Comparison of ENCODE assay signal across 8 cellular contexts in genomic region chr10:11611248-11612003, GRCh38. TPM values are rescaled to one million over a fixed set of nuclear protein-coding genes. Genes with fewer than 3 reads are reported as not detected.
A peak's percentile ranks its signal among the peaks of the same experiment; 100 is the strongest.
DNase-seq lines count a peak whose midpoint lies in the region; ATAC-seq and TF ChIP-seq lines count a peak whose summit lies in the region.

TSS of gene USP6NL (minus strand) at chr10:11611650. CDS start at chr10:11597634, 14,016 bp downstream.

- peak within 1 kb of the TSS; percentile 80 for H3K4me3 ChIP-seq in BJ (ENCODE audit: low read depth, low read length)
- H3K4me3 ChIP-seq in mesodermal cell (ENCODE audit: extremely low read depth, insufficient read depth, low read length, poor library complexity, severe bottlenecking): peak within 1 kb of the TSS; percentile 61

- no peaks in the 10 kb centered on the region for H3K9me3 ChIP-seq in mesodermal cell (ENCODE audit: control insufficient read depth, low read length)

- POLR2A ChIA-PET in BJ (lab: Charles Lee): no interaction called here

- ATAC-seq in GM19025 (IDR thresholded peaks at IDR 0.05; ENCODE audit: low read depth, unreplicated experiment): peak; percentile 72
- ATAC-seq in HG03378 (IDR thresholded peaks at IDR 0.05; ENCODE audit: unreplicated experiment): peak; percentile 23

- DNase-seq in BJ (ENCODE audit: low read depth) (peak; percentile 15), NCI-H774 (lab: John Stamatoyannopoulos, UW) (peak; percentile 88), endothelial cell (ENCODE audit: low spot score) (peak; percentile 88)
- peak; percentile 80 for DNase-seq in activated CD8-positive, alpha-beta memory T cell treated with anti-CD3 and anti-CD28 coated beads, Interleukin-2, amount 50 U/mL, for 48 hours
- DNase-seq in stimulated activated CD8-positive, alpha-beta memory T cell treated with anti-CD3 and anti-CD28 coated beads, Interleukin-15, amount 100 ng/mL, for 4 hours (ENCODE audit: low read depth in 2 of 2): peak; percentile 29 to 54

- H3K27ac Mint-ChIP-seq in endothelial cell (ENCODE audit: unreplicated experiment): peak within 1 kb of the TSS; percentile 90

- no peak for TF ChIP-seq CTCF in BJ (IDR thresholded peaks at IDR 0.05; ENCODE audit: insufficient read depth, low read depth, low read length)
- TF ChIP-seq CTCF in endothelial cell (IDR thresholded peaks at IDR 0.05; ENCODE audit: unreplicated experiment): no peak

- H3K27me3 Mint-ChIP-seq in endothelial cell (ENCODE audit: unreplicated experiment): peaks cover 7% of the 10 kb centered on the region

- no peaks in the 10 kb centered on the region for H3K9me3 Mint-ChIP-seq in endothelial cell (ENCODE audit: unreplicated experiment)

- CTCF ChIA-PET in BJ (lab: Yijun Ruan, JAX): no interaction called here

- H3K4me1 ChIP-seq in mesodermal cell (ENCODE audit: control insufficient read depth, insufficient read depth, low read length, poor library complexity, severe bottlenecking): peaks cover 3% of the 10 kb centered on the region

- H3K36me3 Mint-ChIP-seq in endothelial cell (ENCODE audit: low read depth, unreplicated experiment): peaks cover 9% of the 10 kb centered on the region

- peak within 1 kb of the TSS; percentile 84 for H3K27ac ChIP-seq in mesodermal cell (ENCODE audit: low read depth, low read length, severe bottlenecking)

- H3K27me3 ChIP-seq in BJ (ENCODE audit: control insufficient read depth, insufficient read depth, low read length): no peaks in the 10 kb centered on the region

- H3K4me1 Mint-ChIP-seq in endothelial cell (ENCODE audit: unreplicated experiment): peaks cover 37% of the 10 kb centered on the region

- WGBS in mesodermal cell (ENCODE audit: insufficient coverage in 2 of 2), 2 experiments: 0% methylated on average over 72 to 87 of the region's 106 CpGs

- peak within 1 kb of the TSS; percentile 98 for H3K4me3 Mint-ChIP-seq in endothelial cell (ENCODE audit: unreplicated experiment)

- H3K36me3 ChIP-seq in BJ (ENCODE audit: control insufficient read depth, insufficient read depth, low read length) (no peaks in the 10 kb centered on the region), mesodermal cell (ENCODE audit: control insufficient read depth, insufficient read depth, low read length) (no peaks in the 10 kb centered on the region)

RNA-seq across cellular contexts. Expression of gene USP6NL, which starts in this region (rescaled TPM):
- polyA plus RNA-seq in BJ (2011; rRNA removed): 7.7 and 9.2 TPM in 2 replicates
- polyA minus RNA-seq in BJ (2011; rRNA and poly(A)+ RNA removed): 5.3 and 5.8 TPM in 2 replicates
- total RNA-seq in endothelial cell (ENCODE audit: unreplicated experiment): 33.0 TPM
- 25.4 TPM for polyA plus RNA-seq in mesodermal cell (2013, experiment 1 of 2)
- polyA plus RNA-seq in mesodermal cell (2013, experiment 2 of 2): 25.8 TPM

Comparison
In these comparisons a context has a peak if more than half of its experiments do, and no peak if none do; other contexts are left out.
1. Peak in every context shown above with its lines: DNase-seq, ATAC-seq, H3K4me3 ChIP-seq and H3K27ac ChIP-seq.
2. DNase-seq: peak in every context shown above with its lines; median percentile 88 in NCI-H774; 88 in endothelial cell; 80 in activated CD8-positive, alpha-beta memory T cell treated with anti-CD3 and anti-CD28 coated beads, Interleukin-2, amount 50 U/mL, for 48 hours; 42 in stimulated activated CD8-positive, alpha-beta memory T cell treated with anti-CD3 and anti-CD28 coated beads, Interleukin-15, amount 100 ng/mL, for 4 hours; 15 in BJ.